In genomic region chr16:2783581-2784375, GRCh38 we compare ENCODE assay signal across 21 cellular contexts. TPM values are rescaled to one million over a fixed set of nuclear protein-coding genes. Genes with fewer than 3 reads are reported as not detected.
DNase-seq lines count a peak whose midpoint lies in the region; ATAC-seq and TF ChIP-seq lines count a peak whose summit lies in the region.
"Had no signal": no experiment of that assay in that cellular context is flagged by ENCODE, and none has a peak within 500 bp of the region (broad histone marks: within the 10 kb centered on the region; RNA-seq: fewer than 3 reads in every experiment).

No MANE protein-coding gene starts in this region.

- no peaks in the 10 kb centered on the region for H3K9me3 Mint-ChIP-seq in activated naive CD4-positive, alpha-beta T cell treated with anti-CD3 and anti-CD28 coated beads for 36 hours
- no peaks in the 10 kb centered on the region for H3K9me3 Mint-ChIP-seq in endodermal cell
- H3K9me3 Mint-ChIP-seq in T-helper 2 cell treated with Interferon-gamma antibody and Interleukin-4, amounts not matched to agents 5 μg/mL and 100 μg/mL, for 36 hours, result no peaks in the 10 kb centered on the region

- POLR2A ChIA-PET in RWPE1 (lab: Yijun Ruan, JAX; ENCODE audit: low non-redundant PET), result no interaction called here

- H3K4me3 ChIP-seq in endodermal cell (ENCODE audit: low read length), result no peak overlapping the region
- H3K4me3 ChIP-seq in sigmoid colon, result no peak overlapping the region
- H3K4me3 ChIP-seq: esophagus squamous epithelium, stomach had no signal

- TF ChIP-seq CTCF in RWPE1 (conservative IDR thresholded peaks at IDR 0.05; ENCODE audit: low read depth), result no peak
- TF ChIP-seq CTCF in endodermal cell (conservative IDR thresholded peaks at IDR 0.05), result no peak
- no peak for TF ChIP-seq CTCF in sigmoid colon (IDR thresholded peaks at IDR 0.05)

- DNase-seq in activated naive CD4-positive, alpha-beta T cell treated with anti-CD3 and anti-CD28 coated beads for 36 hours, result no peak
- no peak for DNase-seq in activated naive CD4-positive, alpha-beta T cell treated with Interleukin-2 at 50 U/mL for 16 hours
- DNase-seq in RWPE1 (ENCODE audit: low spot score), result no peak
- DNase-seq in endodermal cell, result peak; percentile 43
- peak; percentile 50 for DNase-seq in sigmoid colon
- no peak for DNase-seq in T-helper 2 cell treated with Interferon-gamma antibody and Interleukin-4, amounts not matched to agents 5 μg/mL and 100 μg/mL, for 36 hours (ENCODE audit: low spot score)
- DNase-seq in midbrain (lab: John Stamatoyannopoulos, UW), result no peak
- DNase-seq: activated CD8-positive, alpha-beta memory T cell treated with anti-CD3 and anti-CD28 coated beads, Interleukin-2, amount 10 ng/mL, durations not matched to agents 7 days and 5 days; DND-41; effector CD4-positive, alpha-beta T cell; esophagus squamous epithelium; glutamatergic neuron; mammary epithelial cell; NCI-H1417 treated with DMSO at 0.1 percent for 48 hours; stomach; T-helper 9 cell had no signal

- intact Hi-C loops in activated naive CD4-positive, alpha-beta T cell treated with anti-CD3 and anti-CD28 coated beads for 36 hours (cut with micrococcal nuclease), result no loop called here
- intact Hi-C loops in sigmoid colon (cut with DNase I), result no loop called here

- WGBS in endodermal cell (ENCODE audit: insufficient coverage in 1 of 2, insufficient read length in 1 of 2), 2 experiments, result 93 to 95% methylated on average over 12 to 15 of the region's 15 CpGs
- WGBS in sigmoid colon, 2 donors, result 93 to 94% methylated on average over 15 of the region's 15 CpGs

- TF ChIP-seq EP300 in sigmoid colon (IDR thresholded peaks at IDR 0.05), result no peak

- no peak for ATAC-seq in HG03175 (IDR thresholded peaks at IDR 0.05; ENCODE audit: unreplicated experiment)

- H3K36me3 ChIP-seq in endodermal cell (ENCODE audit: control insufficient read depth, insufficient read depth, low read length) (no peaks in the 10 kb centered on the region), sigmoid colon (no peaks in the 10 kb centered on the region)
- H3K36me3 ChIP-seq: esophagus squamous epithelium, stomach had no signal

- no peaks in the 10 kb centered on the region for H3K36me3 Mint-ChIP-seq in activated naive CD4-positive, alpha-beta T cell treated with anti-CD3 and anti-CD28 coated beads for 36 hours (ENCODE audit: low read depth)
- H3K36me3 Mint-ChIP-seq in endodermal cell (ENCODE audit: low read depth), result no peaks in the 10 kb centered on the region
- H3K36me3 Mint-ChIP-seq in T-helper 2 cell treated with Interferon-gamma antibody and Interleukin-4, amounts not matched to agents 5 μg/mL and 100 μg/mL, for 36 hours (ENCODE audit: low read depth), result no peaks in the 10 kb centered on the region
- H3K36me3 Mint-ChIP-seq: activated CD8-positive, alpha-beta memory T cell treated with anti-CD3 and anti-CD28 coated beads, Interleukin-2, amount 10 ng/mL, durations not matched to agents 7 days and 5 days had no signal

- peaks cover 13% of the 10 kb centered on the region for H3K4me1 Mint-ChIP-seq in activated naive CD4-positive, alpha-beta T cell treated with anti-CD3 and anti-CD28 coated beads for 36 hours (ENCODE audit: low read depth)
- peaks cover 7% of the 10 kb centered on the region for H3K4me1 Mint-ChIP-seq in endodermal cell
- peaks cover 3% of the 10 kb centered on the region for H3K4me1 Mint-ChIP-seq in T-helper 2 cell treated with Interferon-gamma antibody and Interleukin-4, amounts not matched to agents 5 μg/mL and 100 μg/mL, for 36 hours (ENCODE audit: low read depth)

- no peak overlapping the region for H3K27ac Mint-ChIP-seq in activated naive CD4-positive, alpha-beta T cell treated with anti-CD3 and anti-CD28 coated beads for 36 hours
- H3K27ac Mint-ChIP-seq in endodermal cell, result no peak overlapping the region
- no peak overlapping the region for H3K27ac Mint-ChIP-seq in T-helper 2 cell treated with Interferon-gamma antibody and Interleukin-4, amounts not matched to agents 5 μg/mL and 100 μg/mL, for 36 hours
- H3K27ac Mint-ChIP-seq: activated CD8-positive, alpha-beta memory T cell treated with anti-CD3 and anti-CD28 coated beads, Interleukin-2, amount 10 ng/mL, durations not matched to agents 7 days and 5 days had no signal

- no peak overlapping the region for H3K9ac ChIP-seq in endodermal cell (ENCODE audit: extremely low read depth, low read length, poor library complexity, severe bottlenecking)

- H3K9me3 ChIP-seq in endodermal cell (ENCODE audit: control insufficient read depth, low read length), result no peaks in the 10 kb centered on the region
- H3K9me3 ChIP-seq in sigmoid colon, result no peaks in the 10 kb centered on the region
- H3K9me3 ChIP-seq: esophagus squamous epithelium, stomach had no signal

- 0 out of 2 replicates have a peak overlapping the region, but pooled peaks have one; percentile 6 for H3K27ac ChIP-seq in RWPE1
- no peak overlapping the region for H3K27ac ChIP-seq in endodermal cell (ENCODE audit: low read depth, low read length)
- no peak overlapping the region for H3K27ac ChIP-seq in sigmoid colon
- H3K27ac ChIP-seq: esophagus squamous epithelium, stomach had no signal

- H3K27me3 Mint-ChIP-seq in activated naive CD4-positive, alpha-beta T cell treated with anti-CD3 and anti-CD28 coated beads for 36 hours (ENCODE audit: low read depth), result peaks cover 6% of the 10 kb centered on the region
- H3K27me3 Mint-ChIP-seq in endodermal cell (ENCODE audit: insufficient read depth), result peaks cover 12% of the 10 kb centered on the region
- peaks cover 20% of the 10 kb centered on the region for H3K27me3 Mint-ChIP-seq in T-helper 2 cell treated with Interferon-gamma antibody and Interleukin-4, amounts not matched to agents 5 μg/mL and 100 μg/mL, for 36 hours (ENCODE audit: low read depth)

- peaks cover 5% of the 10 kb centered on the region for H3K4me1 ChIP-seq in endodermal cell (ENCODE audit: control insufficient read depth, insufficient read depth, low read length)
- peaks cover 0 to 17% (median 13%) of the 10 kb centered on the region in 4 donors for H3K4me1 ChIP-seq in sigmoid colon

- H3K4me3 Mint-ChIP-seq in activated naive CD4-positive, alpha-beta T cell treated with anti-CD3 and anti-CD28 coated beads for 36 hours, result peak overlapping the region; percentile 34
- no peak overlapping the region for H3K4me3 Mint-ChIP-seq in endodermal cell
- no peak overlapping the region for H3K4me3 Mint-ChIP-seq in T-helper 2 cell treated with Interferon-gamma antibody and Interleukin-4, amounts not matched to agents 5 μg/mL and 100 μg/mL, for 36 hours
- H3K4me3 Mint-ChIP-seq: activated CD8-positive, alpha-beta memory T cell treated with anti-CD3 and anti-CD28 coated beads, Interleukin-2, amount 10 ng/mL, durations not matched to agents 7 days and 5 days had no signal

- CTCF ChIA-PET in activated naive CD4-positive, alpha-beta T cell treated with anti-CD3 and anti-CD28 coated beads for 36 hours (lab: Charles Lee), result interaction anchor here (1.3 to 1.4 kb wide), 3 partner anchors 25 to 55 kb away, joined by 3 to 5 read pairs (median 4); no protein-coding TSS in a partner anchor
- CTCF ChIA-PET in RWPE1 (lab: Yijun Ruan, JAX), result no interaction called here

- no peak for TF ChIP-seq POLR2A in sigmoid colon (IDR thresholded peaks at IDR 0.05)

- H3K27me3 ChIP-seq in endodermal cell (ENCODE audit: control insufficient read depth, insufficient read depth, low read length, poor library complexity, severe bottlenecking) (peaks cover 20% of the 10 kb centered on the region), sigmoid colon (peaks cover 19 to 41% (median 38%) of the 10 kb centered on the region in 3 donors)

RNA-seq across cellular contexts. Expression of gene PRSS33, which starts 3.6 kb away (rescaled TPM):
- under 1 TPM; 0.12 to 0.17 TPM for total RNA-seq in activated naive CD4-positive, alpha-beta T cell treated with anti-CD3 and anti-CD28 coated beads for 36 hours
- under 1 TPM in 1 of 2 donors, not detected in 1; 0.35 TPM for total RNA-seq in endodermal cell
- polyA plus RNA-seq in endodermal cell (2013, experiment 1 of 2), result 0.36 TPM
- 0.41 TPM for polyA plus RNA-seq in endodermal cell (2013, experiment 2 of 2)
- not detected for total RNA-seq in sigmoid colon
- not detected for polyA plus RNA-seq in sigmoid colon
- total RNA-seq: activated CD8-positive, alpha-beta memory T cell treated with anti-CD3 and anti-CD28 coated beads, Interleukin-2, amount 10 ng/mL, durations not matched to agents 7 days and 5 days; esophagus squamous epithelium; mammary epithelial cell; OCI-LY7; renal cortical epithelial cell; stomach; ureter had no signal
- polyA plus RNA-seq: adipose tissue, mammary epithelial cell, stomach had no signal

RNA-seq across cellular contexts. Expression of gene ELOB, which starts 6.7 kb away (rescaled TPM):
- total RNA-seq in activated naive CD4-positive, alpha-beta T cell treated with anti-CD3 and anti-CD28 coated beads for 36 hours, result 100 to 1,000 TPM; 177 to 189 TPM
- total RNA-seq in endodermal cell (100 to 1,000 TPM; 264 to 272 TPM), sigmoid colon (1,000 to 10,000 TPM in 1 of 4 donors, 100 to 1,000 TPM in 3; 329 to 1,166 (median 508) TPM)
- 227 TPM for polyA plus RNA-seq in endodermal cell (2013, experiment 1 of 2)
- 216 TPM for polyA plus RNA-seq in endodermal cell (2013, experiment 2 of 2)
- polyA plus RNA-seq in sigmoid colon, result 100 to 1,000 TPM; 454 to 984 (median 463) TPM

RNA-seq across cellular contexts. Expression of gene PRSS41, which starts 14.5 kb away (rescaled TPM):
- not detected for total RNA-seq in activated naive CD4-positive, alpha-beta T cell treated with anti-CD3 and anti-CD28 coated beads for 36 hours
- not detected for total RNA-seq in endodermal cell
- polyA plus RNA-seq in endodermal cell (2013, experiment 1 of 2), result not detected
- not detected for polyA plus RNA-seq in endodermal cell (2013, experiment 2 of 2)
- not detected for total RNA-seq in sigmoid colon
- polyA plus RNA-seq in sigmoid colon, result not detected
- total RNA-seq: activated CD8-positive, alpha-beta memory T cell treated with anti-CD3 and anti-CD28 coated beads, Interleukin-2, amount 10 ng/mL, durations not matched to agents 7 days and 5 days; esophagus squamous epithelium; mammary epithelial cell; OCI-LY7; renal cortical epithelial cell; stomach; ureter had no signal
- polyA plus RNA-seq: adipose tissue, mammary epithelial cell, stomach had no signal

RNA-seq across cellular contexts. Expression of gene SRRM2, which starts 31.3 kb away (rescaled TPM):
- total RNA-seq in activated naive CD4-positive, alpha-beta T cell treated with anti-CD3 and anti-CD28 coated beads for 36 hours, result 100 to 1,000 TPM; 607 to 649 TPM
- total RNA-seq in endodermal cell, result 100 to 1,000 TPM; 843 to 876 TPM
- polyA plus RNA-seq in endodermal cell (2013, experiment 1 of 2), result 625 TPM
- 517 TPM for polyA plus RNA-seq in endodermal cell (2013, experiment 2 of 2)
- total RNA-seq in sigmoid colon, result 100 to 1,000 TPM; 181 to 826 (median 219) TPM
- polyA plus RNA-seq in sigmoid colon, result 100 to 1,000 TPM in 1 of 3 donors, 10 to 100 TPM in 2; 66.1 to 725 (median 73.8) TPM

RNA-seq across cellular contexts. Expression of gene PRSS21, which starts 33.3 kb away (rescaled TPM):
- total RNA-seq in activated naive CD4-positive, alpha-beta T cell treated with anti-CD3 and anti-CD28 coated beads for 36 hours, result 1 to 10 TPM; 3.3 to 4.1 TPM
- not detected for total RNA-seq in endodermal cell
- not detected for polyA plus RNA-seq in endodermal cell (2013, experiment 1 of 2)
- polyA plus RNA-seq in endodermal cell (2013, experiment 2 of 2), result not detected
- total RNA-seq in sigmoid colon, result not detected
- polyA plus RNA-seq in sigmoid colon, result under 1 TPM in 1 of 3 donors, not detected in 2; 0.58 TPM

Comparison
In these comparisons a context has a peak if more than half of its experiments do, and no peak if none do; other contexts are left out.
1. DNase-seq: peak in endodermal cell (single experiment) and sigmoid colon (single experiment); none in activated naive CD4-positive, alpha-beta T cell treated with anti-CD3 and anti-CD28 coated beads for 36 hours (single experiment), activated naive CD4-positive, alpha-beta T cell treated with Interleukin-2 at 50 U/mL for 16 hours (single experiment), RWPE1 (single experiment), T-helper 2 cell treated with Interferon-gamma antibody and Interleukin-4, amounts not matched to agents 5 μg/mL and 100 μg/mL, for 36 hours (single experiment) and midbrain (single experiment).